Comparison of ENCODE assay signal across 8 cellular contexts in genomic region chr9:109498195-109499060, GRCh38. TPM values are rescaled to one million over a fixed set of nuclear protein-coding genes. Genes with fewer than 3 reads are reported as not detected.
A peak's percentile ranks its signal among the peaks of the same experiment; 100 is the strongest.
DNase-seq lines count a peak whose midpoint lies in the region; ATAC-seq and TF ChIP-seq lines count a peak whose summit lies in the region.

A gene with protein sequence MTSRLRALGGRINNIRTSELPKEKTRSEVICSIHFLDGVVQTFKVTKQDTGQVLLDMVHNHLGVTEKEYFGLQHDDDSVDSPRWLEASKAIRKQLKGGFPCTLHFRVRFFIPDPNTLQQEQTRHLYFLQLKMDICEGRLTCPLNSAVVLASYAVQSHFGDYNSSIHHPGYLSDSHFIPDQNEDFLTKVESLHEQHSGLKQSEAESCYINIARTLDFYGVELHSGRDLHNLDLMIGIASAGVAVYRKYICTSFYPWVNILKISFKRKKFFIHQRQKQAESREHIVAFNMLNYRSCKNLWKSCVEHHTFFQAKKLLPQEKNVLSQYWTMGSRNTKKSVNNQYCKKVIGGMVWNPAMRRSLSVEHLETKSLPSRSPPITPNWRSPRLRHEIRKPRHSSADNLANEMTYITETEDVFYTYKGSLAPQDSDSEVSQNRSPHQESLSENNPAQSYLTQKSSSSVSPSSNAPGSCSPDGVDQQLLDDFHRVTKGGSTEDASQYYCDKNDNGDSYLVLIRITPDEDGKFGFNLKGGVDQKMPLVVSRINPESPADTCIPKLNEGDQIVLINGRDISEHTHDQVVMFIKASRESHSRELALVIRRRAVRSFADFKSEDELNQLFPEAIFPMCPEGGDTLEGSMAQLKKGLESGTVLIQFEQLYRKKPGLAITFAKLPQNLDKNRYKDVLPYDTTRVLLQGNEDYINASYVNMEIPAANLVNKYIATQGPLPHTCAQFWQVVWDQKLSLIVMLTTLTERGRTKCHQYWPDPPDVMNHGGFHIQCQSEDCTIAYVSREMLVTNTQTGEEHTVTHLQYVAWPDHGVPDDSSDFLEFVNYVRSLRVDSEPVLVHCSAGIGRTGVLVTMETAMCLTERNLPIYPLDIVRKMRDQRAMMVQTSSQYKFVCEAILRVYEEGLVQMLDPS (minus strand): TSS chr9:109498307. CDS start chr9:109463434, 34,873 bp downstream.

- intact Hi-C loops in body of pancreas (cut with DNase I), result no loop called here

- H3K9me3 ChIP-seq in body of pancreas (no peaks in the 10 kb centered on the region), tibial nerve (no peaks in the 10 kb centered on the region)

- H3K4me3 ChIP-seq in body of pancreas, result peak within 1 kb of the TSS; percentile 50 to 59
- peak within 1 kb of the TSS; percentile 55 for H3K4me3 ChIP-seq in kidney epithelial cell (ENCODE audit: low read depth, low read length)
- peak within 1 kb of the TSS in 3 of 4 donors; percentile 22 to 52 (median 32) for H3K4me3 ChIP-seq in tibial nerve

- peak; percentile 87 for DNase-seq in 8988T
- DNase-seq in HEK293T (ENCODE audit: extremely low spot score), result peak; percentile 71
- peak in 3 of 4 donors; percentile 44 to 67 (median 46) for DNase-seq in body of pancreas
- DNase-seq in kidney epithelial cell (ENCODE audit: low read depth), result no peak
- no peak for DNase-seq in tibial nerve (ENCODE audit: low spot score in 2 of 2)
- DNase-seq in activated CD4-positive, CD25-positive, alpha-beta regulatory T cell treated with anti-CD3 and anti-CD28 coated beads, Interleukin-2, amount 50 U/mL, for 72 hours, result no peak
- DNase-seq in KG1 (lab: John Stamatoyannopoulos, UW), result no peak
- DNase-seq in SIG-M5 (lab: John Stamatoyannopoulos, UW), result no peak

- no peaks in the 10 kb centered on the region for H3K27me3 ChIP-seq in body of pancreas
- H3K27me3 ChIP-seq in kidney epithelial cell (ENCODE audit: control insufficient read depth, insufficient read depth, low read length), result no peaks in the 10 kb centered on the region
- H3K27me3 ChIP-seq in tibial nerve, result peaks cover 0 to 61% of the 10 kb centered on the region in 2 donors

- H3K4me1 ChIP-seq in body of pancreas, result peaks cover 44% of the 10 kb centered on the region
- peaks cover 0 to 19% (median 0%) of the 10 kb centered on the region in 4 donors for H3K4me1 ChIP-seq in tibial nerve

- no peak for TF ChIP-seq EP300 in tibial nerve (IDR thresholded peaks at IDR 0.05)

- POLR2A ChIA-PET in HEK293T (lab: Yijun Ruan, JAX), result interaction anchor here (0.8 to 1.2 kb wide), 2 partner anchors 15 to 19 kb away, joined by 5 to 8 read pairs; no protein-coding TSS in a partner anchor

- H3K27ac ChIP-seq in body of pancreas (peak within 1 kb of the TSS; percentile 81 to 83 (median 82)), tibial nerve (no peak within 1 kb of the TSS)

- H3K36me3 ChIP-seq in body of pancreas (replicated peaks in 1 of 2; ENCODE audit: insufficient read depth in 1 of 2, low read depth in 2 of 2), result no peaks in the 10 kb centered on the region
- H3K36me3 ChIP-seq in kidney epithelial cell (ENCODE audit: control insufficient read depth, insufficient read depth, low read length), result no peaks in the 10 kb centered on the region
- no peaks in the 10 kb centered on the region for H3K36me3 ChIP-seq in tibial nerve

- TF ChIP-seq POLR2A in body of pancreas (IDR thresholded peaks at IDR 0.05) (no peak), tibial nerve (IDR thresholded peaks at IDR 0.05) (no peak)

- WGBS in body of pancreas, 2 donors, result 13 to 54% methylated on average over 15 to 70 of the region's 76 CpGs
- WGBS in tibial nerve, 2 donors, result 26 to 30% methylated on average over 21 of the region's 76 CpGs

- CTCF ChIA-PET in HEK293T (lab: Yijun Ruan, JAX), result no interaction called here

- no peak for TF ChIP-seq CTCF in body of pancreas (IDR thresholded peaks at IDR 0.05)
- no peak for TF ChIP-seq CTCF in kidney epithelial cell (IDR thresholded peaks at IDR 0.05; ENCODE audit: insufficient read depth, low read length, poor library complexity, severe bottlenecking)
- TF ChIP-seq CTCF in tibial nerve (IDR thresholded peaks at IDR 0.05), result no peak

- peak; percentile 74 for ATAC-seq in body of pancreas

TF ChIP-seq in HEK293T, 16 proteins besides CTCF, POLR2A, EP300 and RAD21:
- no peak for TF ChIP-seq ELF4 (IDR thresholded peaks at IDR 0.05)
- TF ChIP-seq, protein P1, sequence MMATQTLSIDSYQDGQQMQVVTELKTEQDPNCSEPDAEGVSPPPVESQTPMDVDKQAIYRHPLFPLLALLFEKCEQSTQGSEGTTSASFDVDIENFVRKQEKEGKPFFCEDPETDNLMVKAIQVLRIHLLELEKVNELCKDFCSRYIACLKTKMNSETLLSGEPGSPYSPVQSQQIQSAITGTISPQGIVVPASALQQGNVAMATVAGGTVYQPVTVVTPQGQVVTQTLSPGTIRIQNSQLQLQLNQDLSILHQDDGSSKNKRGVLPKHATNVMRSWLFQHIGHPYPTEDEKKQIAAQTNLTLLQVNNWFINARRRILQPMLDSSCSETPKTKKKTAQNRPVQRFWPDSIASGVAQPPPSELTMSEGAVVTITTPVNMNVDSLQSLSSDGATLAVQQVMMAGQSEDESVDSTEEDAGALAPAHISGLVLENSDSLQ (IDR thresholded peaks at IDR 0.05), result no peak

RNA-seq across cellular contexts. Expression of the gene that starts here (rescaled TPM):
- total RNA-seq in body of pancreas (10 to 100 TPM; 13.2 to 19.5 TPM), kidney epithelial cell (29.6 and 33.6 TPM in 2 replicates), tibial nerve (1 to 10 TPM; 1.3 to 3.3 (median 1.8) TPM)

Comparison
In these comparisons a context has a peak if more than half of its experiments do, and no peak if none do; other contexts are left out.
1. DNase-seq: peak in 8988T (single experiment), HEK293T (single experiment) and body of pancreas (3 of 4); none in kidney epithelial cell (single experiment), tibial nerve (0 of 2), activated CD4-positive, CD25-positive, alpha-beta regulatory T cell treated with anti-CD3 and anti-CD28 coated beads, Interleukin-2, amount 50 U/mL, for 72 hours (single experiment), KG1 (single experiment) and SIG-M5 (single experiment).
2. H3K27ac ChIP-seq: peak in body of pancreas (4 of 4); none in tibial nerve (0 of 4).
3. Peak in every context shown above with its lines, with median percentiles within 50 percentile points of each other: H3K4me3 ChIP-seq.